In the genomic region with DNA sequence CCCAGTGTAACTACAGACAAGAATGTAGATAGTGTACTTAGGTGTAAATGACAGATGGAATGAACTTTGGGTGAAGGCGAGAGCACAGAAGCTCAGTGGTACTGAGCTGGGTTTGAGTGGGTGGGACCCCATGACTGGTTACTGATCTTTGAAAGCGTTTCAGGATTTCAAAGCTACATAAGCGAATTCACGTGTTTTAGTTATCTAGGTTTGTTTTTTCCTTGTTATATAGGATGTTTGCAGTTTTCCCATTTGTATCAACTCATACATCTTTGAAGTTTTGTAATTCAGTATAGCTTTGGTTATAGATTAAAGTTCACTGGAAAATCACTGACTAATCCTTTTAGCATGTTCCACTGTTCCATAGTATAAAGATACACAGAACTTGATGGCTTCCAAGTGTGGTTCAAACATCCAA, we compare ENCODE assay signal across 7 cellular contexts.
"Had no signal": no experiment of that assay in that cellular context is flagged by ENCODE, and none has a peak within 500 bp of the region (broad histone marks: within the 10 kb centered on the region; RNA-seq: fewer than 3 reads in every experiment).

No MANE protein-coding gene starts in this region.

- ATAC-seq: GM23338 had no signal

- H3K4me3 Mint-ChIP-seq: GM23338, H9 had no signal

- FAIRE-seq: H1, H54 had no signal

- H3K9me3 Mint-ChIP-seq: GM23338, H9 had no signal

- H3K27ac Mint-ChIP-seq: GM23338, H9 had no signal

- DNase-seq: H9, HCEC 1CT, IMR-90, KBM-7 had no signal
